ENCODE assay signal across 19 cellular contexts in genomic region chr2:118380915-118381653, GRCh38.
"Had no signal": no experiment of that assay in that cellular context is flagged by ENCODE, and none has a peak within 500 bp of the region (broad histone marks: within the 10 kb centered on the region; RNA-seq: fewer than 3 reads in every experiment).

No MANE protein-coding gene starts in this region.

- H3K9me3 ChIP-seq: esophagus muscularis mucosa, gastrocnemius medialis, heart right ventricle, mucosa of descending colon, neutrophil, right atrium auricular region had no signal

- H3K4me1 ChIP-seq: esophagus muscularis mucosa, gastrocnemius medialis, heart right ventricle, right atrium auricular region had no signal

- H3K27me3 ChIP-seq: esophagus muscularis mucosa, gastrocnemius medialis, right atrium auricular region had no signal

- ATAC-seq: gastrocnemius medialis; heart right ventricle; left lobe of liver; mucosa of descending colon; naive thymus-derived CD8-positive, alpha-beta T cell had no signal

- H3K4me3 ChIP-seq: coronary artery, esophagus muscularis mucosa, gastrocnemius medialis, heart right ventricle, mucosa of descending colon, right atrium auricular region, smooth muscle cell had no signal

- H3K36me3 ChIP-seq: esophagus muscularis mucosa, gastrocnemius medialis, heart right ventricle, neutrophil, right atrium auricular region had no signal

- DNase-seq: effector CD4-positive, alpha-beta T cell; gastrocnemius medialis; heart right ventricle; hypothalamus; kidney glomerular epithelial cell; mammary epithelial cell; mucosa of descending colon; naive thymus-derived CD8-positive, alpha-beta T cell; posterior cingulate gyrus; stimulated activated CD4-positive, alpha-beta T cell treated with anti-CD3 and anti-CD28 coated beads, Interleukin-2, amount 100 ng/mL, for 48 hours; stimulated activated naive CD4-positive, alpha-beta T cell treated with Interleukin-2 at 50 U/mL for 16 hours; trophoblast cell had no signal

- H3K4me3 Mint-ChIP-seq: naive thymus-derived CD8-positive, alpha-beta T cell had no signal

- H3K36me3 Mint-ChIP-seq: naive thymus-derived CD8-positive, alpha-beta T cell had no signal

- FAIRE-seq: islet of Langerhans had no signal

- H3K27ac Mint-ChIP-seq: naive thymus-derived CD8-positive, alpha-beta T cell had no signal

- H3K9me3 Mint-ChIP-seq: naive thymus-derived CD8-positive, alpha-beta T cell had no signal

- H3K27ac ChIP-seq: coronary artery, esophagus muscularis mucosa, gastrocnemius medialis, heart right ventricle, neutrophil, right atrium auricular region had no signal
